Comparison of ENCODE assay signal across 8 cellular contexts in genomic region chr4:105145913-105146285, GRCh38. TPM values are rescaled to one million over a fixed set of nuclear protein-coding genes. Genes with fewer than 3 reads are reported as not detected.
A peak's percentile ranks its signal among the peaks of the same experiment; 100 is the strongest.
DNase-seq lines count a peak whose midpoint lies in the region; ATAC-seq and TF ChIP-seq lines count a peak whose summit lies in the region.

No MANE protein-coding gene starts in this region.

- H3K4me1 Mint-ChIP-seq in activated naive CD4-positive, alpha-beta T cell treated with anti-CD3 and anti-CD28 coated beads, Interleukin-2, amount 10 ng/mL, durations not matched to agents 7 days and 5 days: peaks cover 40% of the 10 kb centered on the region

- peak; percentile 78 for DNase-seq in GM06990 (ENCODE audit: extremely low read depth, insufficient read length)
- peak in 1 of 2 experiments; percentile 44 for DNase-seq in HAP-1 (ENCODE audit: low spot score in 2 of 2)
- peak; percentile 51 for DNase-seq in NCI-H69 (lab: John Stamatoyannopoulos, UW)
- DNase-seq in activated naive CD4-positive, alpha-beta T cell treated with anti-CD3 and anti-CD28 coated beads, Interleukin-2, amount 10 ng/mL, durations not matched to agents 7 days and 5 days: peak; percentile 55
- DNase-seq in left cardiac atrium: no peak
- no peak for DNase-seq in GM19240 (ENCODE audit: insufficient read length, low spot score)
- no peak for DNase-seq in NK-92 treated with Interleukin-12 subunit alpha and Interleukin-12 subunit beta, amount 100 ng/mL, for 24 hours (lab: John Stamatoyannopoulos, UW)

- H3K27me3 Mint-ChIP-seq in activated naive CD4-positive, alpha-beta T cell treated with anti-CD3 and anti-CD28 coated beads, Interleukin-2, amount 10 ng/mL, durations not matched to agents 7 days and 5 days: peaks cover 8% of the 10 kb centered on the region

- H3K9me3 ChIP-seq in HAP-1 (no peaks in the 10 kb centered on the region), skeletal muscle satellite cell (replicated peaks; ENCODE audit: low read length) (no peaks in the 10 kb centered on the region)

- CTCF ChIA-PET in activated naive CD4-positive, alpha-beta T cell treated with anti-CD3 and anti-CD28 coated beads, Interleukin-2, amount 10 ng/mL, durations not matched to agents 7 days and 5 days (lab: Charles Lee): no interaction called here

- TF ChIP-seq CTCF in GM06990 (IDR thresholded peaks at IDR 0.05; ENCODE audit: insufficient read depth, low read length, poor library complexity, severe bottlenecking): no peak

- H3K4me3 ChIP-seq in GM06990 (replicated peaks; ENCODE audit: low read depth, low read length): peak overlapping the region; percentile 98
- peak overlapping the region; percentile 59 for H3K4me3 ChIP-seq in HAP-1
- H3K4me3 ChIP-seq in skeletal muscle satellite cell (ENCODE audit: low read length): peak overlapping the region; percentile 98

- no peaks in the 10 kb centered on the region for H3K27me3 ChIP-seq in GM06990 (replicated peaks; ENCODE audit: control insufficient read depth, insufficient read depth, low read length)
- H3K27me3 ChIP-seq in HAP-1 (ENCODE audit: low read depth): no peaks in the 10 kb centered on the region
- no peaks in the 10 kb centered on the region for H3K27me3 ChIP-seq in skeletal muscle satellite cell (ENCODE audit: control insufficient read depth, insufficient read depth, low read length)

- peak; percentile 14 to 21 for ATAC-seq in left cardiac atrium

- H3K4me1 ChIP-seq in HAP-1 (peaks cover 24% of the 10 kb centered on the region), skeletal muscle satellite cell (ENCODE audit: control insufficient read depth, insufficient read depth, low read length) (peaks cover 20% of the 10 kb centered on the region)

- intact Hi-C loops in left cardiac atrium (cut with DNase I): loop anchor here in 1 of 2 donors (10.0 kb wide), 1 partner anchor 99 kb away; no protein-coding TSS in a partner anchor

- in situ Hi-C loops in HAP-1 (cut with MboI; ENCODE audit: low sequenced_read_pairs): no loop called here

- peak overlapping the region; percentile 96 for H3K4me3 Mint-ChIP-seq in activated naive CD4-positive, alpha-beta T cell treated with anti-CD3 and anti-CD28 coated beads, Interleukin-2, amount 10 ng/mL, durations not matched to agents 7 days and 5 days

- peak overlapping the region; percentile 85 for H3K4me2 ChIP-seq in skeletal muscle satellite cell (ENCODE audit: low read length)

- peak overlapping the region; percentile 98 for H3K9ac ChIP-seq in skeletal muscle satellite cell (ENCODE audit: low read depth, low read length)

- H3K9me3 Mint-ChIP-seq in activated naive CD4-positive, alpha-beta T cell treated with anti-CD3 and anti-CD28 coated beads, Interleukin-2, amount 10 ng/mL, durations not matched to agents 7 days and 5 days: no peaks in the 10 kb centered on the region

- no peaks in the 10 kb centered on the region; the same call in none of the 2 replicates for H3K36me3 ChIP-seq in GM06990 (ENCODE audit: control insufficient read depth, insufficient read depth, low read length)
- no peaks in the 10 kb centered on the region for H3K36me3 ChIP-seq in HAP-1 (replicated peaks)
- no peaks in the 10 kb centered on the region for H3K36me3 ChIP-seq in skeletal muscle satellite cell (ENCODE audit: insufficient read depth, low read length)

- peak overlapping the region; percentile 84 for H3K27ac Mint-ChIP-seq in activated naive CD4-positive, alpha-beta T cell treated with anti-CD3 and anti-CD28 coated beads, Interleukin-2, amount 10 ng/mL, durations not matched to agents 7 days and 5 days

- peaks cover 11% of the 10 kb centered on the region for H3K36me3 Mint-ChIP-seq in activated naive CD4-positive, alpha-beta T cell treated with anti-CD3 and anti-CD28 coated beads, Interleukin-2, amount 10 ng/mL, durations not matched to agents 7 days and 5 days

RNA-seq across cellular contexts. Expression of gene TET2, which starts 0.8 kb away (rescaled TPM):
- 10 to 100 TPM; 17.3 to 19.6 TPM for total RNA-seq in left cardiac atrium
- 7.9 and 10.6 TPM in 2 replicates for total RNA-seq in skeletal muscle satellite cell (2012; rRNA removed)

Comparison
In these comparisons a context has a peak if more than half of its experiments do, and no peak if none do; other contexts are left out.
1. DNase-seq: peak in GM06990 (single experiment), NCI-H69 (single experiment) and activated naive CD4-positive, alpha-beta T cell treated with anti-CD3 and anti-CD28 coated beads, Interleukin-2, amount 10 ng/mL, durations not matched to agents 7 days and 5 days (single experiment); none in left cardiac atrium (single experiment), GM19240 (single experiment) and NK-92 treated with Interleukin-12 subunit alpha and Interleukin-12 subunit beta, amount 100 ng/mL, for 24 hours (single experiment).
2. Peak in every context shown above with its lines, with median percentiles within 50 percentile points of each other: H3K4me3 ChIP-seq.